Comparison of ENCODE assay signal across 11 cellular contexts in the genomic region with DNA sequence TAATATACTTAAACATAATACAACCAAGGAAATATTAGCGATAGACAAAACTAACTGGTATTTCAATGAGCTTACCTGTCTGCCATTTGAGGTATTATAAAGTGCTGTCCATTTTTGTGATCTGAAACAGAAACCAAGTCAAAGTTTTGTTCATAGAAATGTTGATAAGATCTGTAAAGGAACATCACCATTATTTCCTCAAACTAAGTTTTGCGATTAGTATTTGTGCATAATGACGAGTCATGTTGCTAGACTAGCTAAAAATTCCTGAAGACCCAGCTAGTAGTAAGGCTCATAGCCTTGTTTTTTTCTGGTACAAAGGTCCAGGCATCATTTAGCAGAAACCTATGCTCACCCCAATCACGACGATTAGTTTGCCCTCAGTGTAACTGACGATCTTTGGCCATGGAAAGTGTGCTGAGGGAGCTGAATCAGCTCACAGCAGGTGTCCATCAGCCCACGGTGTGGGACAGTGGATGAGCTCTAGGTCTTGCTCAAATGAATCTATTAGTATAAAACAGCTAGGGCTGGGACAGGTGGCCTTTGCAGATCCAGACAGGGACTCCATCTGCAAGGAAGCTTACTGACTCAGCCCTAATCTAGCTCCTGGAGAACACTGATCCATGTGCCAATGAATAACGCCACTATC. TPM values are rescaled to one million over a fixed set of nuclear protein-coding genes. Genes with fewer than 3 reads are reported as not detected.
A peak's percentile ranks its signal among the peaks of the same experiment; 100 is the strongest.
DNase-seq lines count a peak whose midpoint lies in the region; TF ChIP-seq lines count a peak whose summit lies in the region.
"Had no signal": no experiment of that assay in that cellular context is flagged by ENCODE, and none has a peak within 500 bp of the region (broad histone marks: within the 10 kb centered on the region; RNA-seq: fewer than 3 reads in every experiment).

No MANE protein-coding gene starts in this region.

- TF ChIP-seq CTCF in CD14-positive monocyte (IDR thresholded peaks at IDR 0.05) (no peak), HEK293 (tag by site-specific recombination; IDR thresholded peaks at IDR 0.05) (no peak)

- peaks cover 27 to 55% of the 10 kb centered on the region in 2 experiments for H3K36me3 ChIP-seq in HEK293 (ENCODE audit: control insufficient read depth in 2 of 2, insufficient read depth in 1 of 2, low read length in 2 of 2)

- CTCF ChIA-PET in HEK293 (lab: Yijun Ruan, JAX) = no interaction called here

- H3K27me3 Mint-ChIP-seq in CD14-positive monocyte (ENCODE audit: low read depth in 3 of 3) = peaks cover 0 to 2% (median 0%) of the 10 kb centered on the region in 3 donors
- no peaks in the 10 kb centered on the region for H3K27me3 Mint-ChIP-seq in activated naive CD8-positive, alpha-beta T cell

- peaks cover 61 to 91% of the 10 kb centered on the region in 2 donors for H3K36me3 Mint-ChIP-seq in CD14-positive monocyte
- H3K36me3 Mint-ChIP-seq in activated naive CD8-positive, alpha-beta T cell = peaks cover 10% of the 10 kb centered on the region

- no peaks in the 10 kb centered on the region for H3K4me1 ChIP-seq in HEK293 (ENCODE audit: control insufficient read depth, insufficient read depth, low read length)
- H3K4me1 ChIP-seq: Caco-2, suprapubic skin had no signal

- no peak overlapping the region for H3K4me3 Mint-ChIP-seq in CD14-positive monocyte
- H3K4me3 Mint-ChIP-seq in activated naive CD8-positive, alpha-beta T cell = no peak overlapping the region

- no peaks in the 10 kb centered on the region for H3K9me3 ChIP-seq in HEK293 (ENCODE audit: control insufficient read depth, insufficient read depth, low read depth, low read length)
- H3K9me3 ChIP-seq: Caco-2, suprapubic skin had no signal

- no peak overlapping the region for H3K27ac ChIP-seq in HEK293 (ENCODE audit: extremely low read depth, low read depth, low read length)
- H3K27ac ChIP-seq: suprapubic skin had no signal

- intact Hi-C loops in CD14-positive monocyte (cut with micrococcal nuclease) = no loop called here

- no peak overlapping the region for H3K4me3 ChIP-seq in HEK293 (ENCODE audit: low read depth, low read length)
- H3K4me3 ChIP-seq: suprapubic skin had no signal

- H3K27ac Mint-ChIP-seq in CD14-positive monocyte = peak overlapping the region in 5 of 7 donors; percentile 6 to 85 (median 25)
- H3K27ac Mint-ChIP-seq in activated naive CD8-positive, alpha-beta T cell = peak overlapping the region; percentile 81

- H3K4me1 Mint-ChIP-seq in CD14-positive monocyte = peaks cover 5% of the 10 kb centered on the region
- H3K4me1 Mint-ChIP-seq in activated naive CD8-positive, alpha-beta T cell (ENCODE audit: low read depth) = peaks cover 16% of the 10 kb centered on the region

- H3K9me3 Mint-ChIP-seq in CD14-positive monocyte = no peaks in the 10 kb centered on the region
- no peaks in the 10 kb centered on the region for H3K9me3 Mint-ChIP-seq in activated naive CD8-positive, alpha-beta T cell (ENCODE audit: low read depth)

- POLR2A ChIA-PET in HEK293 (lab: Yijun Ruan, JAX) = no interaction called here

- DNase-seq in CD14-positive monocyte (ENCODE audit: low spot score) (no peak), myocyte (ENCODE audit: low read depth) (peak; percentile 33), globus pallidus (ENCODE audit: low spot score) (no peak), inferior parietal cortex (ENCODE audit: extremely low spot score) (no peak), NCI-H345 treated with DMSO at 0.1 percent for 48 hours (lab: John Stamatoyannopoulos, UW; ENCODE audit: unreplicated experiment) (no peak), activated gamma-delta T cell treated with Interleukin-2 at 50 U/mL for 16 hours (no peak)
- DNase-seq: Caco-2, NCI-H2171 treated with DMSO at 0.1 percent for 48 hours had no signal

TF ChIP-seq in HEK293, 187 proteins besides CTCF, POLR2A, EP300 and RAD21:
- peak; percentile 52 for TF ChIP-seq ZBTB17 (tag by site-specific recombination; IDR thresholded peaks at IDR 0.05)
- no peak for TF ChIP-seq ZNF658 (tag by site-specific recombination; IDR thresholded peaks at IDR 0.05)

RNA-seq across cellular contexts. Expression of a gene that starts 28.7 kb away (rescaled TPM):
- 10 to 100 TPM; 75.8 to 98.8 TPM for polyA plus RNA-seq in CD14-positive monocyte
- 26.7 and 34.2 TPM in 2 replicates for total RNA-seq in myocyte
- 24.3 TPM for polyA plus RNA-seq in myocyte (2012)

RNA-seq across cellular contexts. Expression of a gene that starts 31.7 kb away (rescaled TPM):
- polyA plus RNA-seq in CD14-positive monocyte = 10 to 100 TPM; 42.8 to 46.8 TPM
- 52.4 and 66.6 TPM in 2 replicates for total RNA-seq in myocyte
- 27.3 TPM for polyA plus RNA-seq in myocyte (2012)
